In the genomic region with DNA sequence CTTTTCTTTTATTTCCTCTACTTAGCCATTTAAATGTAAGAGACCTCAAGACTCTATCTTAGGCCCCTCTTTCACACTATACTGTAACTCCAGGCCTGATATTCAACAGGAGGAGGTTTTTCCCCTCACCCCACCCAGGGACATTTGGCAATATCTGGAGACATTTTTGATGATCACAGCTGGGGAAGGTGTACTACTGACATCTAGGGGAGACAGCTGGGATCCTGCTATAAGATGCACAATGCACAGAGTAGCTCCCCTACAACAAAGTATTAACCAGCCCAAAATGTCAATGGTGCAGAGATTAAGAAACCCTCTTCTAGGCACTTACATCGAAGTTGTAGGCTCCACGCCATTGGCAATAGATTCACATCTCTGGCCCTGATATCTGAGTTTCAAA, we compare ENCODE assay signal across 1 cellular context.
TF ChIP-seq lines count a peak whose summit lies in the region.

No MANE protein-coding gene starts in this region.

TF ChIP-seq in WTC11, 78 proteins besides CTCF, POLR2A, EP300 and RAD21:
- TF ChIP-seq, protein P1, sequence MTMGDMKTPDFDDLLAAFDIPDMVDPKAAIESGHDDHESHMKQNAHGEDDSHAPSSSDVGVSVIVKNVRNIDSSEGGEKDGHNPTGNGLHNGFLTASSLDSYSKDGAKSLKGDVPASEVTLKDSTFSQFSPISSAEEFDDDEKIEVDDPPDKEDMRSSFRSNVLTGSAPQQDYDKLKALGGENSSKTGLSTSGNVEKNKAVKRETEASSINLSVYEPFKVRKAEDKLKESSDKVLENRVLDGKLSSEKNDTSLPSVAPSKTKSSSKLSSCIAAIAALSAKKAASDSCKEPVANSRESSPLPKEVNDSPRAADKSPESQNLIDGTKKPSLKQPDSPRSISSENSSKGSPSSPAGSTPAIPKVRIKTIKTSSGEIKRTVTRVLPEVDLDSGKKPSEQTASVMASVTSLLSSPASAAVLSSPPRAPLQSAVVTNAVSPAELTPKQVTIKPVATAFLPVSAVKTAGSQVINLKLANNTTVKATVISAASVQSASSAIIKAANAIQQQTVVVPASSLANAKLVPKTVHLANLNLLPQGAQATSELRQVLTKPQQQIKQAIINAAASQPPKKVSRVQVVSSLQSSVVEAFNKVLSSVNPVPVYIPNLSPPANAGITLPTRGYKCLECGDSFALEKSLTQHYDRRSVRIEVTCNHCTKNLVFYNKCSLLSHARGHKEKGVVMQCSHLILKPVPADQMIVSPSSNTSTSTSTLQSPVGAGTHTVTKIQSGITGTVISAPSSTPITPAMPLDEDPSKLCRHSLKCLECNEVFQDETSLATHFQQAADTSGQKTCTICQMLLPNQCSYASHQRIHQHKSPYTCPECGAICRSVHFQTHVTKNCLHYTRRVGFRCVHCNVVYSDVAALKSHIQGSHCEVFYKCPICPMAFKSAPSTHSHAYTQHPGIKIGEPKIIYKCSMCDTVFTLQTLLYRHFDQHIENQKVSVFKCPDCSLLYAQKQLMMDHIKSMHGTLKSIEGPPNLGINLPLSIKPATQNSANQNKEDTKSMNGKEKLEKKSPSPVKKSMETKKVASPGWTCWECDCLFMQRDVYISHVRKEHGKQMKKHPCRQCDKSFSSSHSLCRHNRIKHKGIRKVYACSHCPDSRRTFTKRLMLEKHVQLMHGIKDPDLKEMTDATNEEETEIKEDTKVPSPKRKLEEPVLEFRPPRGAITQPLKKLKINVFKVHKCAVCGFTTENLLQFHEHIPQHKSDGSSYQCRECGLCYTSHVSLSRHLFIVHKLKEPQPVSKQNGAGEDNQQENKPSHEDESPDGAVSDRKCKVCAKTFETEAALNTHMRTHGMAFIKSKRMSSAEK (CRISPR knock-in tag; IDR thresholded peaks at IDR 0.05; ENCODE audit: borderline replicate concordance): no peak
- no peak for TF ChIP-seq CREB1 (CRISPR knock-in tag; IDR thresholded peaks at IDR 0.05)
- no peak for TF ChIP-seq ETV6 (CRISPR knock-in tag; IDR thresholded peaks at IDR 0.05)
- TF ChIP-seq MXD4 (CRISPR knock-in tag; IDR thresholded peaks at IDR 0.05; ENCODE audit: borderline replicate concordance): no peak
- no peak for TF ChIP-seq NR3C1 (CRISPR knock-in tag; conservative IDR thresholded peaks at IDR 0.05; ENCODE audit: low read depth)
- TF ChIP-seq CREM (CRISPR knock-in tag; IDR thresholded peaks at IDR 0.05): no peak
- no peak for TF ChIP-seq RELA (CRISPR knock-in tag; IDR thresholded peaks at IDR 0.05; ENCODE audit: borderline replicate concordance)
- TF ChIP-seq NR1H2 (CRISPR knock-in tag; IDR thresholded peaks at IDR 0.05): no peak
- no peak for TF ChIP-seq ZNF317 (CRISPR knock-in tag; IDR thresholded peaks at IDR 0.05; ENCODE audit: borderline replicate concordance, low read depth)
- TF ChIP-seq, protein P2, sequence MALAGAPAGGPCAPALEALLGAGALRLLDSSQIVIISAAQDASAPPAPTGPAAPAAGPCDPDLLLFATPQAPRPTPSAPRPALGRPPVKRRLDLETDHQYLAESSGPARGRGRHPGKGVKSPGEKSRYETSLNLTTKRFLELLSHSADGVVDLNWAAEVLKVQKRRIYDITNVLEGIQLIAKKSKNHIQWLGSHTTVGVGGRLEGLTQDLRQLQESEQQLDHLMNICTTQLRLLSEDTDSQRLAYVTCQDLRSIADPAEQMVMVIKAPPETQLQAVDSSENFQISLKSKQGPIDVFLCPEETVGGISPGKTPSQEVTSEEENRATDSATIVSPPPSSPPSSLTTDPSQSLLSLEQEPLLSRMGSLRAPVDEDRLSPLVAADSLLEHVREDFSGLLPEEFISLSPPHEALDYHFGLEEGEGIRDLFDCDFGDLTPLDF (CRISPR knock-in tag; IDR thresholded peaks at IDR 0.05): no peak
